10 cellular contexts compared by ENCODE assay signal in the genomic region with DNA sequence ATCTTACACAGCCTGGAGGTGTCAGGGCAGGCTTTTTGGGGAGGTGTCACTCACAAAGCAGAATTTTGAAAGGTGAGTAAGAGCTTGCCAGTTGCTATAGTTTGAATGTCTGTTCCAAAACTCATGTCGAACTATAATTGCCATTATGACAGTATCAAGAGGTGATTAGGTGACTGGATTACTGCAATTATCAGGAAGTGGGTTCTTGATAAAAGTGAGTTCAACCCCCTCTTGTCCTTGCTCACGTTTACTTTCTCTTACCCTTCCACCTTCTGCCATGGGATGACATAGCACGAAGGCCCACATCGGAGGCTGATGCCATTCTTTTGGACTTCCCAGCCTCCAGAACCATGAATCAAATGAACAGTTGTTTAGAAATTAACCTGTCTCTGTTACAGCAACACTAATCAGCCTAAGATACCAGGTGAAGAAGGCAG. TPM values are rescaled to one million over a fixed set of nuclear protein-coding genes. Genes with fewer than 3 reads are reported as not detected.
A peak's percentile ranks its signal among the peaks of the same experiment; 100 is the strongest.
DNase-seq lines count a peak whose midpoint lies in the region; ATAC-seq and TF ChIP-seq lines count a peak whose summit lies in the region.
"Had no signal": no experiment of that assay in that cellular context is flagged by ENCODE, and none has a peak within 500 bp of the region (broad histone marks: within the 10 kb centered on the region; RNA-seq: fewer than 3 reads in every experiment).

No MANE protein-coding gene starts in this region.

- H3K4me3 ChIP-seq in mucosa of rectum (ENCODE audit: low read length in 2 of 2) = no peak overlapping the region
- H3K4me3 ChIP-seq in upper lobe of right lung = no peak overlapping the region
- no peak overlapping the region for H3K4me3 ChIP-seq in endodermal cell (ENCODE audit: low read length)
- H3K4me3 ChIP-seq: testis had no signal

- H3K4me1 Mint-ChIP-seq in activated T-cell treated with anti-CD3 and anti-CD28 coated beads, Interleukin-2, amount 50 U/mL, for 24 hours (ENCODE audit: low read depth) = peaks cover 18% of the 10 kb centered on the region
- peaks cover 54% of the 10 kb centered on the region for H3K4me1 Mint-ChIP-seq in MCF 10A (ENCODE audit: insufficient read depth, unreplicated experiment)
- H3K4me1 Mint-ChIP-seq in endodermal cell = peaks cover 2% of the 10 kb centered on the region

- no peaks in the 10 kb centered on the region for H3K9me3 Mint-ChIP-seq in activated T-cell treated with anti-CD3 and anti-CD28 coated beads, Interleukin-2, amount 50 U/mL, for 24 hours
- no peaks in the 10 kb centered on the region for H3K9me3 Mint-ChIP-seq in MCF 10A (ENCODE audit: unreplicated experiment)
- H3K9me3 Mint-ChIP-seq in endodermal cell = no peaks in the 10 kb centered on the region

- H3K36me3 Mint-ChIP-seq in activated T-cell treated with anti-CD3 and anti-CD28 coated beads, Interleukin-2, amount 50 U/mL, for 24 hours (ENCODE audit: low read depth) = no peaks in the 10 kb centered on the region
- H3K36me3 Mint-ChIP-seq in MCF 10A (ENCODE audit: insufficient read depth, unreplicated experiment) = no peaks in the 10 kb centered on the region
- no peaks in the 10 kb centered on the region for H3K36me3 Mint-ChIP-seq in endodermal cell (ENCODE audit: low read depth)

- peak overlapping the region; percentile 29 to 65 for H3K27ac ChIP-seq in mucosa of rectum (ENCODE audit: low read depth in 2 of 2, low read length in 2 of 2)
- H3K27ac ChIP-seq in upper lobe of right lung = peak overlapping the region; percentile 14
- H3K27ac ChIP-seq in endodermal cell (ENCODE audit: low read depth, low read length) = no peak overlapping the region
- H3K27ac ChIP-seq: testis had no signal

- H3K27me3 Mint-ChIP-seq in activated T-cell treated with anti-CD3 and anti-CD28 coated beads, Interleukin-2, amount 50 U/mL, for 24 hours = peaks cover 9% of the 10 kb centered on the region
- H3K27me3 Mint-ChIP-seq in MCF 10A (ENCODE audit: insufficient read depth, unreplicated experiment) (no peaks in the 10 kb centered on the region), endodermal cell (ENCODE audit: insufficient read depth) (peaks cover 2% of the 10 kb centered on the region)

- peak overlapping the region; percentile 69 for H3K27ac Mint-ChIP-seq in activated T-cell treated with anti-CD3 and anti-CD28 coated beads, Interleukin-2, amount 50 U/mL, for 24 hours
- H3K27ac Mint-ChIP-seq in MCF 10A (ENCODE audit: low read depth, unreplicated experiment) (peak overlapping the region; percentile 87), endodermal cell (no peak overlapping the region)

- no peak overlapping the region for H3K4me3 Mint-ChIP-seq in activated T-cell treated with anti-CD3 and anti-CD28 coated beads, Interleukin-2, amount 50 U/mL, for 24 hours
- H3K4me3 Mint-ChIP-seq in MCF 10A (ENCODE audit: unreplicated experiment) = peak overlapping the region; percentile 7
- no peak overlapping the region for H3K4me3 Mint-ChIP-seq in endodermal cell

- 86 to 91% methylated on average over 4 of the region's 4 CpGs for WGBS in endodermal cell (ENCODE audit: insufficient coverage in 1 of 2, insufficient read length in 1 of 2), 2 experiments

- TSS peak; percentile 97 for BruUV-seq in MCF 10A (replicated peaks; lab: Mats Ljungman, UMichigan)

- no peaks in the 10 kb centered on the region for H3K36me3 ChIP-seq in mucosa of rectum (ENCODE audit: control insufficient read depth in 2 of 2, insufficient read depth in 2 of 2, low read length in 2 of 2)
- no peaks in the 10 kb centered on the region for H3K36me3 ChIP-seq in upper lobe of right lung
- no peaks in the 10 kb centered on the region for H3K36me3 ChIP-seq in endodermal cell (ENCODE audit: control insufficient read depth, insufficient read depth, low read length)

- H3K4me1 ChIP-seq in mucosa of rectum (ENCODE audit: control insufficient read depth in 2 of 2, insufficient read depth in 2 of 2, low read length in 2 of 2) = peaks cover 0 to 14% of the 10 kb centered on the region in 2 donors
- peaks cover 12% of the 10 kb centered on the region for H3K4me1 ChIP-seq in upper lobe of right lung
- no peaks in the 10 kb centered on the region for H3K4me1 ChIP-seq in endodermal cell (ENCODE audit: control insufficient read depth, insufficient read depth, low read length)
- H3K4me1 ChIP-seq: testis had no signal

- no peak for TF ChIP-seq CTCF in MCF 10A (IDR thresholded peaks at IDR 0.05; ENCODE audit: unreplicated experiment)
- no peak for TF ChIP-seq CTCF in upper lobe of right lung (IDR thresholded peaks at IDR 0.05)
- no peak for TF ChIP-seq CTCF in endodermal cell (conservative IDR thresholded peaks at IDR 0.05)

- POLR2A ChIA-PET in MCF 10A (lab: Yijun Ruan, JAX) = interaction anchor here (0.6 to 5.4 kb wide), 21 partner anchors 9 to 320 kb away, joined by 3 to 61 read pairs (median 5); a partner anchor contains a TSS

- no peak for DNase-seq in activated T-cell treated with anti-CD3 and anti-CD28 coated beads, Interleukin-2, amount 50 U/mL, for 24 hours
- no peak for DNase-seq in activated T-cell treated with anti-CD3 and anti-CD28 coated beads for 4 hours
- peak; percentile 43 for DNase-seq in MCF 10A (ENCODE audit: unreplicated experiment)
- no peak for DNase-seq in upper lobe of right lung
- no peak for DNase-seq in HUDEP-2 (lab: John Stamatoyannopoulos, UW; ENCODE audit: unreplicated experiment in 76 of 76)
- no peak for DNase-seq in NOMO-1 treated with dmso at 0.1 percent for 144 hours (lab: John Stamatoyannopoulos, UW; ENCODE audit: unreplicated experiment)
- no peak for DNase-seq in endodermal cell
- DNase-seq: testis had no signal

- CTCF ChIA-PET in MCF 10A (lab: Yijun Ruan, JAX) = interaction anchor here (0.6 to 1.1 kb wide), 7 partner anchors 11 to 347 kb away, joined by 3 to 5 read pairs (median 4); no protein-coding TSS in a partner anchor

- intact Hi-C loops in MCF 10A (cut with micrococcal nuclease) = loop anchor here (5.0 kb wide), 1 partner anchor 113 kb away; a partner anchor contains a TSS
- intact Hi-C loops in upper lobe of right lung (cut with DNase I) = no loop called here

- ATAC-seq in upper lobe of right lung = no peak

- H3K9me3 ChIP-seq in mucosa of rectum (ENCODE audit: control insufficient read depth in 2 of 2, low read length in 2 of 2) = no peaks in the 10 kb centered on the region
- no peaks in the 10 kb centered on the region for H3K9me3 ChIP-seq in upper lobe of right lung
- H3K9me3 ChIP-seq in endodermal cell (ENCODE audit: control insufficient read depth, low read length) = peaks cover 9% of the 10 kb centered on the region
- H3K9me3 ChIP-seq: testis had no signal

- H3K9ac ChIP-seq in mucosa of rectum (ENCODE audit: low read depth in 1 of 2, low read length in 2 of 2) (no peak overlapping the region), endodermal cell (ENCODE audit: extremely low read depth, low read length, poor library complexity, severe bottlenecking) (no peak overlapping the region)

- no peaks in the 10 kb centered on the region for H3K27me3 ChIP-seq in mucosa of rectum (ENCODE audit: control insufficient read depth in 2 of 2, insufficient read depth in 2 of 2, low read length in 2 of 2)
- H3K27me3 ChIP-seq in upper lobe of right lung = no peaks in the 10 kb centered on the region
- no peaks in the 10 kb centered on the region for H3K27me3 ChIP-seq in endodermal cell (ENCODE audit: control insufficient read depth, insufficient read depth, low read length, poor library complexity, severe bottlenecking)
- H3K27me3 ChIP-seq: testis had no signal

RNA-seq across cellular contexts. Expression of a gene that starts 4.7 kb away (rescaled TPM):
- not detected in 2 replicates for total RNA-seq in MCF 10A (2022)
- not detected for total RNA-seq in upper lobe of right lung
- not detected for total RNA-seq in endodermal cell
- polyA plus RNA-seq in endodermal cell (2013, experiment 1 of 2) = not detected
- not detected for polyA plus RNA-seq in endodermal cell (2013, experiment 2 of 2)
- total RNA-seq: kidney epithelial cell had no signal

RNA-seq across cellular contexts. Expression of a gene that starts 12.2 kb away (rescaled TPM):
- total RNA-seq in MCF 10A (2022) (27.0 and 37.7 TPM in 2 replicates), upper lobe of right lung (12.7 TPM), endodermal cell (10 to 100 TPM; 21.9 to 24.4 TPM)
- 17.2 TPM for polyA plus RNA-seq in endodermal cell (2013, experiment 1 of 2)
- 14.6 TPM for polyA plus RNA-seq in endodermal cell (2013, experiment 2 of 2)

RNA-seq across cellular contexts. Expression of a gene that starts 52.5 kb away (rescaled TPM):
- total RNA-seq in MCF 10A (2022) = 0.44 and 0.59 TPM in 2 replicates
- not detected for total RNA-seq in upper lobe of right lung
- 1 to 10 TPM in 1 of 2 donors, under 1 TPM in 1; 0.91 to 1.1 TPM for total RNA-seq in endodermal cell
- 0.39 TPM for polyA plus RNA-seq in endodermal cell (2013, experiment 1 of 2)
- 0.33 TPM for polyA plus RNA-seq in endodermal cell (2013, experiment 2 of 2)
